In genomic region chr10:131971591-131971990, GRCh38 we compare ENCODE assay signal across 21 cellular contexts. TPM values are rescaled to one million over a fixed set of nuclear protein-coding genes. Genes with fewer than 3 reads are reported as not detected.
DNase-seq lines count a peak whose midpoint lies in the region; TF ChIP-seq lines count a peak whose summit lies in the region.
"Had no signal": no experiment of that assay in that cellular context is flagged by ENCODE, and none has a peak within 500 bp of the region (broad histone marks: within the 10 kb centered on the region; RNA-seq: fewer than 3 reads in every experiment).

No MANE protein-coding gene starts in this region.

- no peaks in the 10 kb centered on the region for H3K9me3 ChIP-seq in CD8-positive, alpha-beta memory T cell (ENCODE audit: low read length)
- no peaks in the 10 kb centered on the region for H3K9me3 ChIP-seq in sigmoid colon
- H3K9me3 ChIP-seq: breast epithelium, heart right ventricle, transverse colon had no signal

- H3K27ac ChIP-seq in CD8-positive, alpha-beta memory T cell (ENCODE audit: low read depth, low read length), result no peak overlapping the region
- no peak overlapping the region for H3K27ac ChIP-seq in sigmoid colon
- H3K27ac ChIP-seq: parathyroid adenoma, transverse colon, WERI-Rb-1 had no signal

- intact Hi-C loops in activated T-helper 2 cell treated with anti-CD3 and anti-CD28 coated beads, Interferon-gamma antibody, Interleukin-2, Interleukin-4, amounts not matched to agents 10 μg/mL and 5 μg/mL and 100 μg/mL, durations not matched to agents 14 hours and 24 hours and 36 hours (cut with micrococcal nuclease), result no loop called here
- intact Hi-C loops in sigmoid colon (cut with DNase I), result no loop called here

- H3K27ac Mint-ChIP-seq in activated naive CD4-positive, alpha-beta T cell treated with anti-CD3 and anti-CD28 coated beads, Interleukin-2, amount 50 U/mL, for 24 hours, result peak overlapping the region; percentile 93
- peak overlapping the region in 7 of 8 donors; percentile 6 to 92 (median 86) for H3K27ac Mint-ChIP-seq in CD8-positive, alpha-beta memory T cell
- peak overlapping the region; percentile 68 for H3K27ac Mint-ChIP-seq in activated T-helper 2 cell treated with anti-CD3 and anti-CD28 coated beads, Interferon-gamma antibody, Interleukin-2, Interleukin-4, amounts not matched to agents 10 μg/mL and 5 μg/mL and 100 μg/mL, durations not matched to agents 14 hours and 24 hours and 36 hours
- H3K27ac Mint-ChIP-seq: dendritic cell treated with granulocyte-macrophage colony-stimulating factor and Interleukin-4, amounts not matched to agents 40 ng/mL and 50 ng/mL, for 4 days had no signal

- no peaks in the 10 kb centered on the region for H3K27me3 Mint-ChIP-seq in activated naive CD4-positive, alpha-beta T cell treated with anti-CD3 and anti-CD28 coated beads, Interleukin-2, amount 50 U/mL, for 24 hours
- H3K27me3 Mint-ChIP-seq in CD8-positive, alpha-beta memory T cell, result no peaks in the 10 kb centered on the region
- H3K27me3 Mint-ChIP-seq in activated T-helper 2 cell treated with anti-CD3 and anti-CD28 coated beads, Interferon-gamma antibody, Interleukin-2, Interleukin-4, amounts not matched to agents 10 μg/mL and 5 μg/mL and 100 μg/mL, durations not matched to agents 14 hours and 24 hours and 36 hours (ENCODE audit: low read depth), result no peaks in the 10 kb centered on the region
- H3K27me3 Mint-ChIP-seq: dendritic cell treated with granulocyte-macrophage colony-stimulating factor and Interleukin-4, amounts not matched to agents 40 ng/mL and 50 ng/mL, for 4 days had no signal

- no peak for DNase-seq in activated naive CD4-positive, alpha-beta T cell treated with anti-CD3 and anti-CD28 coated beads, Interleukin-2, amount 50 U/mL, for 16 hours
- DNase-seq in CD8-positive, alpha-beta memory T cell, result no peak
- no peak for DNase-seq in activated T-helper 2 cell treated with anti-CD3 and anti-CD28 coated beads, Interferon-gamma antibody, Interleukin-2, Interleukin-4, amounts not matched to agents 10 μg/mL and 5 μg/mL and 100 μg/mL, durations not matched to agents 14 hours and 24 hours and 36 hours (ENCODE audit: low spot score)
- DNase-seq in sigmoid colon, result peak; percentile 60
- DNase-seq in NCI-H226, result no peak
- DNase-seq in GM03348 (ENCODE audit: low spot score), result no peak
- DNase-seq: Calu3; heart right ventricle; NCI-H2171; NCI-H774; SHP77; stimulated activated CD4-positive, alpha-beta T cell treated with anti-CD3 and anti-CD28 coated beads, Interleukin-1b, Interleukin-23, amount 100 ng/mL, for 48 hours; stimulated activated naive CD4-positive, alpha-beta T cell; transverse colon; WERI-Rb-1 had no signal

- TF ChIP-seq EP300 in sigmoid colon (IDR thresholded peaks at IDR 0.05), result no peak

- H3K9me3 Mint-ChIP-seq in activated naive CD4-positive, alpha-beta T cell treated with anti-CD3 and anti-CD28 coated beads, Interleukin-2, amount 50 U/mL, for 24 hours, result no peaks in the 10 kb centered on the region
- no peaks in the 10 kb centered on the region for H3K9me3 Mint-ChIP-seq in CD8-positive, alpha-beta memory T cell
- no peaks in the 10 kb centered on the region for H3K9me3 Mint-ChIP-seq in activated T-helper 2 cell treated with anti-CD3 and anti-CD28 coated beads, Interferon-gamma antibody, Interleukin-2, Interleukin-4, amounts not matched to agents 10 μg/mL and 5 μg/mL and 100 μg/mL, durations not matched to agents 14 hours and 24 hours and 36 hours
- H3K9me3 Mint-ChIP-seq: dendritic cell treated with granulocyte-macrophage colony-stimulating factor and Interleukin-4, amounts not matched to agents 40 ng/mL and 50 ng/mL, for 4 days; nephron had no signal

- peaks cover 51% of the 10 kb centered on the region for H3K4me1 ChIP-seq in CD8-positive, alpha-beta memory T cell (ENCODE audit: insufficient read depth, low read length)
- peaks cover 0 to 16% (median 11%) of the 10 kb centered on the region in 4 donors for H3K4me1 ChIP-seq in sigmoid colon
- H3K4me1 ChIP-seq: breast epithelium, parathyroid adenoma had no signal

- peaks cover 75% of the 10 kb centered on the region for H3K4me1 Mint-ChIP-seq in activated naive CD4-positive, alpha-beta T cell treated with anti-CD3 and anti-CD28 coated beads, Interleukin-2, amount 50 U/mL, for 24 hours
- H3K4me1 Mint-ChIP-seq in CD8-positive, alpha-beta memory T cell, result peaks cover 51 to 64% (median 61%) of the 10 kb centered on the region in 3 donors
- peaks cover 49% of the 10 kb centered on the region for H3K4me1 Mint-ChIP-seq in activated T-helper 2 cell treated with anti-CD3 and anti-CD28 coated beads, Interferon-gamma antibody, Interleukin-2, Interleukin-4, amounts not matched to agents 10 μg/mL and 5 μg/mL and 100 μg/mL, durations not matched to agents 14 hours and 24 hours and 36 hours (ENCODE audit: low read depth)

- POLR2A ChIA-PET in CD8-positive, alpha-beta memory T cell (lab: Charles Lee), result interaction anchor here (1.3 kb wide), 1 partner anchor 70 kb away, joined by 4 read pairs; the partner anchor contains the start of gene PPP2R2D

- H3K4me3 Mint-ChIP-seq in activated naive CD4-positive, alpha-beta T cell treated with anti-CD3 and anti-CD28 coated beads, Interleukin-2, amount 50 U/mL, for 24 hours, result peak overlapping the region; percentile 84
- peak overlapping the region in 5 of 7 donors; percentile 7 to 87 (median 82) for H3K4me3 Mint-ChIP-seq in CD8-positive, alpha-beta memory T cell
- H3K4me3 Mint-ChIP-seq in activated T-helper 2 cell treated with anti-CD3 and anti-CD28 coated beads, Interferon-gamma antibody, Interleukin-2, Interleukin-4, amounts not matched to agents 10 μg/mL and 5 μg/mL and 100 μg/mL, durations not matched to agents 14 hours and 24 hours and 36 hours (ENCODE audit: low read depth), result no peak overlapping the region
- H3K4me3 Mint-ChIP-seq: dendritic cell treated with granulocyte-macrophage colony-stimulating factor and Interleukin-4, amounts not matched to agents 40 ng/mL and 50 ng/mL, for 4 days had no signal

- H3K36me3 ChIP-seq in CD8-positive, alpha-beta memory T cell (ENCODE audit: insufficient read depth, low read length), result peaks cover 14% of the 10 kb centered on the region
- H3K36me3 ChIP-seq in sigmoid colon, result peaks cover 13 to 58% (median 24%) of the 10 kb centered on the region in 4 donors

- 91 to 95% methylated on average over 7 of the region's 7 CpGs for WGBS in sigmoid colon, 2 donors

- CTCF ChIA-PET in CD8-positive, alpha-beta memory T cell (lab: Charles Lee), result interaction anchor here (0.6 to 2.1 kb wide), 4 partner anchors 12 to 86 kb away, joined by 3 to 6 read pairs (median 6); no protein-coding TSS in a partner anchor

- peaks cover 3% of the 10 kb centered on the region for H3K36me3 Mint-ChIP-seq in activated naive CD4-positive, alpha-beta T cell treated with anti-CD3 and anti-CD28 coated beads, Interleukin-2, amount 50 U/mL, for 24 hours
- H3K36me3 Mint-ChIP-seq in CD8-positive, alpha-beta memory T cell, result peaks cover 0 to 52% (median 11%) of the 10 kb centered on the region in 3 donors
- peaks cover 84% of the 10 kb centered on the region for H3K36me3 Mint-ChIP-seq in activated T-helper 2 cell treated with anti-CD3 and anti-CD28 coated beads, Interferon-gamma antibody, Interleukin-2, Interleukin-4, amounts not matched to agents 10 μg/mL and 5 μg/mL and 100 μg/mL, durations not matched to agents 14 hours and 24 hours and 36 hours (ENCODE audit: low read depth)

- TF ChIP-seq POLR2A in sigmoid colon (IDR thresholded peaks at IDR 0.05), result no peak

- H3K4me3 ChIP-seq in CD8-positive, alpha-beta memory T cell (ENCODE audit: low read length), result no peak overlapping the region
- H3K4me3 ChIP-seq in sigmoid colon, result no peak overlapping the region
- H3K4me3 ChIP-seq: breast epithelium, K562, transverse colon had no signal

- no peak for TF ChIP-seq CTCF in sigmoid colon (IDR thresholded peaks at IDR 0.05)

- no peaks in the 10 kb centered on the region for H3K27me3 ChIP-seq in CD8-positive, alpha-beta memory T cell (ENCODE audit: insufficient read depth, low read length, poor library complexity, severe bottlenecking)
- no peaks in the 10 kb centered on the region for H3K27me3 ChIP-seq in sigmoid colon
- H3K27me3 ChIP-seq: breast epithelium, heart right ventricle, transverse colon had no signal

RNA-seq across cellular contexts. Expression of gene BNIP3, which starts 10.1 kb away (rescaled TPM):
- 10 to 100 TPM; 39.8 to 40.7 TPM for total RNA-seq in CD8-positive, alpha-beta memory T cell
- polyA plus RNA-seq in CD8-positive, alpha-beta memory T cell, result 26.3 TPM
- total RNA-seq in activated T-helper 2 cell treated with anti-CD3 and anti-CD28 coated beads, Interferon-gamma antibody, Interleukin-2, Interleukin-4, amounts not matched to agents 10 μg/mL and 5 μg/mL and 100 μg/mL, durations not matched to agents 14 hours and 24 hours and 36 hours, result 93.3 and 99.0 TPM in 2 replicates
- 100 to 1,000 TPM in 2 of 4 donors, 10 to 100 TPM in 2; 55.9 to 125 (median 95.4) TPM for total RNA-seq in sigmoid colon
- 10 to 100 TPM in 2 of 3 donors, 1 to 10 TPM in 1; 3.9 to 11.7 (median 10.8) TPM for polyA plus RNA-seq in sigmoid colon
